29 cellular contexts compared by ENCODE assay signal in the genomic region with DNA sequence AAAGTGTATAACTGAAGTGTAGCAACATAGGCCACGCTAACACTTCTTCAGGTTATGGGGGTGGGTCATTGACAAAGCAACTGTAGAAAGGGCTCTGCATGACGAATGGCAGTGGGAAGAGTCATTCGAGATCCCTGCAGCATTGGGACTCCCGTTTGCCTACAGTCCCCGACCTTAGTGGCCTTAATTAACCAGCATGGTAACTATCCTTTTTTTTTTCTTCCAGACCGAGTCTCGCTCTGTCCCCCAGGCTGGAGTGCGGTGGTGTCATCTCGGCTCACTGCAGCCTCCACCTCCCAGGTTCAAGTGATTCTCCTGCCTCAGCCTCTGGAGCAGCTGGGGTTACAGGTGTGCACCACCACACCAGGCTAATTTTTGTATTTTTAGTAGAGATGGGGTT.
"Had no signal": no experiment of that assay in that cellular context is flagged by ENCODE, and none has a peak within 500 bp of the region (broad histone marks: within the 10 kb centered on the region; RNA-seq: fewer than 3 reads in every experiment).

No MANE protein-coding gene starts in this region.

- H3K36me3 Mint-ChIP-seq: natural killer cell; neural progenitor cell; stimulated activated memory B cell treated with anti-CD40 and anti-IgM and Interleukin-4, amounts not matched to agents 10 μg/mL and 1 μg/mL and 100 μg/mL, for 72 hours; type B pancreatic cell had no signal

- H3K27me3 Mint-ChIP-seq: progenitor cell of endocrine pancreas, type B pancreatic cell had no signal

- H3K27ac Mint-ChIP-seq: natural killer cell; nephron; neural progenitor cell; progenitor cell of endocrine pancreas; stimulated activated memory B cell treated with anti-CD40 and anti-IgM and Interleukin-4, amounts not matched to agents 10 μg/mL and 1 μg/mL and 100 μg/mL, for 72 hours; stimulated activated naive CD8-positive, alpha-beta T cell treated with anti-CD3 and anti-CD28 coated beads, Interleukin-15, amount 100 ng/mL, for 72 hours; type B pancreatic cell had no signal

- H3K9me3 ChIP-seq: ovary, psoas muscle, right lobe of liver, spleen, suprapubic skin, testis, tibial artery, transverse colon, upper lobe of right lung, uterus had no signal

- H3K27me3 ChIP-seq: neural progenitor cell, ovary, right lobe of liver, spleen, suprapubic skin, testis, tibial artery, transverse colon, upper lobe of right lung, uterus had no signal

- H3K4me1 Mint-ChIP-seq: natural killer cell; stimulated activated naive CD8-positive, alpha-beta T cell treated with anti-CD3 and anti-CD28 coated beads, Interleukin-15, amount 100 ng/mL, for 72 hours had no signal

- H3K4me2 ChIP-seq: neural progenitor cell, smooth muscle cell had no signal

- H2AFZ ChIP-seq: neural progenitor cell, parathyroid adenoma had no signal

- H3K9me3 Mint-ChIP-seq: natural killer cell; nephron; neural progenitor cell; stimulated activated naive CD8-positive, alpha-beta T cell treated with anti-CD3 and anti-CD28 coated beads, Interleukin-15, amount 100 ng/mL, for 72 hours; type B pancreatic cell had no signal

- DNase-seq: natural killer cell; occipital lobe; ovary; psoas muscle; right cardiac atrium; right lobe of liver; spleen; stimulated activated CD4-positive, alpha-beta T cell treated with anti-CD3 and anti-CD28 coated beads, Interleukin-12 subunit alpha, Interleukin-12 subunit beta, amount 100 ng/mL, for 4 hours; stimulated activated CD4-positive, alpha-beta T cell treated with anti-CD3 and anti-CD28 coated beads, Interleukin-1b, Interleukin-23, amount 100 ng/mL, for 48 hours; stimulated activated CD4-positive, alpha-beta T cell treated with anti-CD3 and anti-CD28 coated beads, Interleukin-4, amount 100 ng/mL, for 1 hour; stimulated activated CD4-positive, alpha-beta T cell treated with anti-CD3 and anti-CD28 coated beads, Interleukin-4, amount 100 ng/mL, for 4 hours; stimulated activated naive CD4-positive, alpha-beta T cell; stimulated activated naive CD8-positive, alpha-beta T cell treated with anti-CD3 and anti-CD28 coated beads, Interleukin-15, amount 100 ng/mL, for 72 hours; stimulated activated naive CD8-positive, alpha-beta T cell treated with anti-CD3 and anti-CD28 coated beads, Interleukin-15, Interleukin-2, amounts not matched to agents 100 U/mL and 50 U/mL, for 24 hours; substantia nigra; transverse colon; upper lobe of right lung; uterus had no signal

- H3K27ac ChIP-seq: neural progenitor cell, ovary, parathyroid adenoma, psoas muscle, right lobe of liver, skin epidermis, spleen, suprapubic skin, testis, tibial artery, transverse colon, upper lobe of right lung, uterus had no signal

- H3K4me3 Mint-ChIP-seq: natural killer cell; nephron; neural progenitor cell; stimulated activated memory B cell treated with anti-CD40 and anti-IgM and Interleukin-4, amounts not matched to agents 10 μg/mL and 1 μg/mL and 100 μg/mL, for 72 hours; stimulated activated naive CD8-positive, alpha-beta T cell treated with anti-CD3 and anti-CD28 coated beads, Interleukin-15, amount 100 ng/mL, for 72 hours; type B pancreatic cell had no signal

- H3K4me3 ChIP-seq: neural progenitor cell, ovary, psoas muscle, right lobe of liver, skin epidermis, smooth muscle cell, spleen, suprapubic skin, testis, tibial artery, transverse colon, upper lobe of right lung, uterus had no signal

- H3K9ac ChIP-seq: neural progenitor cell, parathyroid adenoma had no signal

- H3K4me1 ChIP-seq: neural progenitor cell, spleen, suprapubic skin, testis, tibial artery, transverse colon, upper lobe of right lung, uterus had no signal

- H3K79me2 ChIP-seq: parathyroid adenoma had no signal

- H3K36me3 ChIP-seq: neural progenitor cell, ovary, right lobe of liver, spleen, suprapubic skin, tibial artery, transverse colon, upper lobe of right lung, uterus had no signal
